In genomic region chr11:8684600-8685290, GRCh38 we compare ENCODE assay signal across 1 cellular context.
TF ChIP-seq lines count a peak whose summit lies in the region.

No MANE protein-coding gene starts in this region.

TF ChIP-seq in A549, 52 proteins besides CTCF, POLR2A, EP300 and RAD21 (continued from another document):
- TF ChIP-seq, protein P1, sequence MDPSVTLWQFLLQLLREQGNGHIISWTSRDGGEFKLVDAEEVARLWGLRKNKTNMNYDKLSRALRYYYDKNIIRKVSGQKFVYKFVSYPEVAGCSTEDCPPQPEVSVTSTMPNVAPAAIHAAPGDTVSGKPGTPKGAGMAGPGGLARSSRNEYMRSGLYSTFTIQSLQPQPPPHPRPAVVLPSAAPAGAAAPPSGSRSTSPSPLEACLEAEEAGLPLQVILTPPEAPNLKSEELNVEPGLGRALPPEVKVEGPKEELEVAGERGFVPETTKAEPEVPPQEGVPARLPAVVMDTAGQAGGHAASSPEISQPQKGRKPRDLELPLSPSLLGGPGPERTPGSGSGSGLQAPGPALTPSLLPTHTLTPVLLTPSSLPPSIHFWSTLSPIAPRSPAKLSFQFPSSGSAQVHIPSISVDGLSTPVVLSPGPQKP (IDR thresholded peaks at IDR 0.05; ENCODE audit: low read depth, low read length), result no peak
